9 cellular contexts compared by ENCODE assay signal in genomic region chr4:103498161-103499070, GRCh38.
DNase-seq lines count a peak whose midpoint lies in the region; ATAC-seq and TF ChIP-seq lines count a peak whose summit lies in the region.
"Had no signal": no experiment of that assay in that cellular context is flagged by ENCODE, and none has a peak within 500 bp of the region (broad histone marks: within the 10 kb centered on the region; RNA-seq: fewer than 3 reads in every experiment).

No MANE protein-coding gene starts in this region.

- H3K4me3 ChIP-seq in MG63: no peak overlapping the region
- H3K4me3 ChIP-seq in mesodermal cell (ENCODE audit: extremely low read depth, insufficient read depth, low read length, poor library complexity, severe bottlenecking): no peak overlapping the region

- no peaks in the 10 kb centered on the region for H3K27me3 ChIP-seq in MG63

- H3K27ac ChIP-seq in mesodermal cell (ENCODE audit: low read depth, low read length, severe bottlenecking): peak overlapping the region; percentile 53

- no peaks in the 10 kb centered on the region for H3K36me3 ChIP-seq in MG63
- no peaks in the 10 kb centered on the region for H3K36me3 ChIP-seq in mesodermal cell (ENCODE audit: control insufficient read depth, insufficient read depth, low read length)

- H3K9me3 Mint-ChIP-seq in HFFc6: no peaks in the 10 kb centered on the region
- peaks cover 0 to 14% (median 7%) of the 10 kb centered on the region in 6 donors for H3K9me3 Mint-ChIP-seq in immature natural killer cell

- no peaks in the 10 kb centered on the region for H3K9me3 ChIP-seq in MG63
- H3K9me3 ChIP-seq in mesodermal cell (ENCODE audit: control insufficient read depth, low read length): peaks cover 8% of the 10 kb centered on the region

- DNase-seq in HFFc6 (peak; percentile 66), MG63 (peak; percentile 9), GM19240 (ENCODE audit: insufficient read length, low spot score) (no peak), retina (no peak), immature natural killer cell (no peak), cerebellar nuclear complex (lab: John Stamatoyannopoulos, UW) (no peak)

- peak overlapping the region; percentile 77 for H3K4me3 Mint-ChIP-seq in HFFc6
- no peak overlapping the region for H3K4me3 Mint-ChIP-seq in immature natural killer cell
- H3K4me3 Mint-ChIP-seq: neural crest cell had no signal

- ATAC-seq in GM18868 (IDR thresholded peaks at IDR 0.05; ENCODE audit: unreplicated experiment): peak; percentile 87

- no peaks in the 10 kb centered on the region for H3K27me3 Mint-ChIP-seq in HFFc6 (ENCODE audit: insufficient read depth)
- H3K27me3 Mint-ChIP-seq in immature natural killer cell (ENCODE audit: low read depth in 3 of 3): peaks cover 0 to 2% (median 0%) of the 10 kb centered on the region in 3 donors

- peaks cover 14% of the 10 kb centered on the region for H3K4me1 ChIP-seq in mesodermal cell (ENCODE audit: control insufficient read depth, insufficient read depth, low read length, poor library complexity, severe bottlenecking)

- H3K36me3 Mint-ChIP-seq in HFFc6 (ENCODE audit: low read depth) (no peaks in the 10 kb centered on the region; the same call in 1 of the 2 replicates), immature natural killer cell (no peaks in the 10 kb centered on the region)

- TF ChIP-seq CTCF in HFFc6 (IDR thresholded peaks at IDR 0.05): no peak

- WGBS in mesodermal cell (ENCODE audit: insufficient coverage in 2 of 2), 2 experiments: 65 to 75% methylated on average over 5 to 8 of the region's 8 CpGs

- H3K27ac Mint-ChIP-seq in HFFc6 (peak overlapping the region; percentile 92), immature natural killer cell (no peak overlapping the region)

- peaks cover 35% of the 10 kb centered on the region for H3K4me1 Mint-ChIP-seq in HFFc6 (ENCODE audit: low read depth)
- no peaks in the 10 kb centered on the region for H3K4me1 Mint-ChIP-seq in immature natural killer cell

Comparison
In these comparisons a context has a peak if more than half of its experiments do, and no peak if none do; other contexts are left out.
1. DNase-seq: peak in HFFc6 (single experiment) and MG63 (single experiment); none in GM19240 (single experiment), retina (single experiment), immature natural killer cell (0 of 3) and cerebellar nuclear complex (0 of 2).